14 cellular contexts compared by ENCODE assay signal in genomic region chr5:118723021-118723338, GRCh38.
DNase-seq lines count a peak whose midpoint lies in the region; ATAC-seq, FAIRE-seq and TF ChIP-seq lines count a peak whose summit lies in the region.
"Had no signal": no experiment of that assay in that cellular context is flagged by ENCODE, and none has a peak within 500 bp of the region (broad histone marks: within the 10 kb centered on the region; RNA-seq: fewer than 3 reads in every experiment).

No MANE protein-coding gene starts in this region.

- H3K36me3 ChIP-seq in A673 (ENCODE audit: insufficient read depth, low read length, poor library complexity, severe bottlenecking) = no peaks in the 10 kb centered on the region
- H3K36me3 ChIP-seq: breast epithelium had no signal

- H3K4me1 ChIP-seq in A673 (ENCODE audit: insufficient read depth, low read length, poor library complexity, severe bottlenecking) = no peaks in the 10 kb centered on the region
- H3K4me1 ChIP-seq: breast epithelium had no signal

- TF ChIP-seq POLR2A in GM12892 (IDR thresholded peaks at IDR 0.05; ENCODE audit: low read depth, low read length) = no peak

- DNase-seq in GM12892 (ENCODE audit: insufficient read length) (no peak), NOMO-1 treated with dmso at 0.1 percent for 144 hours (lab: John Stamatoyannopoulos, UW; ENCODE audit: unreplicated experiment) (no peak), A673 (ENCODE audit: low spot score) (no peak), SK-N-DZ (ENCODE audit: low spot score) (no peak)
- DNase-seq in stimulated activated CD4-positive, alpha-beta T cell treated with anti-CD3 and anti-CD28 coated beads, Interleukin-1b, Interleukin-23, amount 100 ng/mL, for 48 hours = no peak
- DNase-seq: activated T-cell treated with anti-CD3 and anti-CD28 coated beads, Interleukin-2, amount 50 U/mL, for 4 hours; erythroblast; SHP77 had no signal

- intact Hi-C loops in A673 (cut with micrococcal nuclease; ENCODE audit: unreplicated experiment) = no loop called here

- CTCF ChIA-PET in A673 (lab: Charles Lee) = no interaction called here

- POLR2A ChIA-PET in A673 (lab: Charles Lee; ENCODE audit: low non-redundant PET) = no interaction called here

- no TSS peak for BruUV-seq in A673 (replicated peaks; lab: Mats Ljungman, UMichigan)

- H3K9me3 ChIP-seq in A673 (ENCODE audit: low read depth, low read length, poor library complexity, severe bottlenecking) = no peaks in the 10 kb centered on the region
- H3K9me3 ChIP-seq: breast epithelium had no signal

- H3K4me3 ChIP-seq in A673 (ENCODE audit: low read depth, low read length, poor library complexity, severe bottlenecking) = no peak overlapping the region
- H3K4me3 ChIP-seq: breast epithelium had no signal

- H3K27me3 ChIP-seq in A673 (replicated peaks; ENCODE audit: insufficient read depth, low read depth, low read length, poor library complexity) = no peaks in the 10 kb centered on the region
- H3K27me3 ChIP-seq: breast epithelium had no signal

- FAIRE-seq in GM12892 (lab: Jason Lieb, UNC) = peak; percentile 56
- FAIRE-seq: H1 had no signal

- TF ChIP-seq CTCF in A673 (conservative IDR thresholded peaks at IDR 0.05; ENCODE audit: low read depth, low read length) = no peak

- peak; percentile 78 for ATAC-seq in GM19452 (IDR thresholded peaks at IDR 0.05; ENCODE audit: unreplicated experiment)
- ATAC-seq in HG02840 (IDR thresholded peaks at IDR 0.05; ENCODE audit: low FRiP score, unreplicated experiment) = peak; percentile 80
- peak; percentile 72 for ATAC-seq in HG03457 (IDR thresholded peaks at IDR 0.05; ENCODE audit: unreplicated experiment)
- ATAC-seq: activated T-cell treated with anti-CD3 and anti-CD28 coated beads, Interleukin-2, amount 50 U/mL, for 4 hours; sciatic nerve had no signal

- H3K27ac ChIP-seq in A673 (ENCODE audit: low read depth, low read length, poor library complexity, severe bottlenecking) = no peak overlapping the region
- H3K27ac ChIP-seq: breast epithelium had no signal
